ENCODE assay signal across 21 cellular contexts in the genomic region with DNA sequence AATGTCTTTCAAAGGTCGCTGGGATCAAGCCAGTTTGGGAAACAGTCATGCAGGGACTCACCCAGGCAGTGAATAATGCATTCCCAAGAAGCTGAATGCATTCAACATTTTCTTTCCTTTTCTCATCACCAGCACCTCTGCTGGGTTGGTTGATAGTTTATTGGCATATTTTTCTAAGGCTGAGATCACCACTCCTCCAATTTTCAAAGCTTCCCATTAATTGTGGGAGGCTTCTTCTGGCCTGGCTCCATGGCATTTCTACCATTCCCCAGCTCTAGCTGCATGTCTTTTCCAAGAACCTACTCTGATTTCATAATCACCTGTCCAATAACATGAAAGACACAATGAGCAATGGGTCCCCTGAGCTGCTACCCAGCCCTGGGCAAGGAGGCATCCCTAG. TPM values are rescaled to one million over a fixed set of nuclear protein-coding genes. Genes with fewer than 3 reads are reported as not detected.
DNase-seq lines count a peak whose midpoint lies in the region; ATAC-seq, FAIRE-seq and TF ChIP-seq lines count a peak whose summit lies in the region.
"Had no signal": no experiment of that assay in that cellular context is flagged by ENCODE, and none has a peak within 500 bp of the region (broad histone marks: within the 10 kb centered on the region; RNA-seq: fewer than 3 reads in every experiment).

No MANE protein-coding gene starts in this region.

- no peak overlapping the region for H2BK20ac ChIP-seq in IMR-90 (ENCODE audit: low read depth, low read length)

- H3K9ac ChIP-seq in IMR-90 (ENCODE audit: low read depth, low read length): no peak overlapping the region

- TF ChIP-seq EP300 in esophagus muscularis mucosa (IDR thresholded peaks at IDR 0.05): no peak

- no peak overlapping the region for H3K4me3 ChIP-seq in IMR-90 (ENCODE audit: insufficient read depth, low read depth, low read length)
- H3K4me3 ChIP-seq in esophagus muscularis mucosa: no peak overlapping the region
- H3K4me3 ChIP-seq: suprapubic skin had no signal

- no peak overlapping the region for H3K23ac ChIP-seq in IMR-90 (ENCODE audit: low read depth, low read length)

- TF ChIP-seq POLR2A in IMR-90 (IDR thresholded peaks at IDR 0.05; ENCODE audit: low read depth, low read length): no peak
- no peak for TF ChIP-seq POLR2A in esophagus muscularis mucosa (IDR thresholded peaks at IDR 0.05; ENCODE audit: low read depth)

- TF ChIP-seq CTCF in IMR-90 (conservative IDR thresholded peaks at IDR 0.05; ENCODE audit: low read depth, low read length): no peak
- TF ChIP-seq CTCF in esophagus muscularis mucosa (IDR thresholded peaks at IDR 0.05): no peak

- no peaks in the 10 kb centered on the region for H3K79me1 ChIP-seq in IMR-90 (ENCODE audit: low read depth in 1 of 2, low read length in 2 of 2)

- POLR2A ChIA-PET in IMR-90 (lab: Charles Lee; ENCODE audit: unreplicated experiment): no interaction called here

- no peak overlapping the region for H3K18ac ChIP-seq in IMR-90 (ENCODE audit: low read depth, low read length)

- no peak for TF ChIP-seq RAD21 in IMR-90 (IDR thresholded peaks at IDR 0.05; ENCODE audit: low read length)

- H2AK5ac ChIP-seq in IMR-90 (ENCODE audit: low read depth, low read length): no peak overlapping the region

- H3K27ac ChIP-seq in IMR-90 (ENCODE audit: insufficient read depth, low read length): no peak overlapping the region
- H3K27ac ChIP-seq in esophagus muscularis mucosa (replicated peaks in 1 of 4): peak overlapping the region in 3 of 4 donors; percentile 28 to 63 (median 59)
- H3K27ac ChIP-seq: brain microvascular endothelial cell, suprapubic skin had no signal

- H2BK5ac ChIP-seq in IMR-90 (ENCODE audit: low read depth, low read length, poor library complexity, severe bottlenecking): no peak overlapping the region

- H3K27me3 ChIP-seq in IMR-90 (ENCODE audit: control insufficient read depth, insufficient read depth, low read length) (no peaks in the 10 kb centered on the region; the same call in 1 of the 2 replicates), esophagus muscularis mucosa (no peaks in the 10 kb centered on the region)
- H3K27me3 ChIP-seq: brain microvascular endothelial cell, suprapubic skin had no signal

- FAIRE-seq in urothelium cell line (lab: Jason Lieb, UNC): no peak
- FAIRE-seq: colon had no signal

- H2BK15ac ChIP-seq in IMR-90 (ENCODE audit: low read depth, low read length): no peak overlapping the region

- H4K91ac ChIP-seq in IMR-90 (ENCODE audit: insufficient read depth, low read depth, low read length): no peak overlapping the region

- H3K4ac ChIP-seq in IMR-90 (ENCODE audit: low read depth, low read length): no peak overlapping the region

- H3K56ac ChIP-seq in IMR-90 (ENCODE audit: extremely low read depth, insufficient read depth, low read length): no peak overlapping the region

- H4K20me1 ChIP-seq in IMR-90 (ENCODE audit: insufficient read depth, low read length): no peaks in the 10 kb centered on the region

- no peak overlapping the region for H4K5ac ChIP-seq in IMR-90 (ENCODE audit: low read depth, low read length)

- DNase-seq in Daoy (ENCODE audit: low read depth): peak; percentile 1
- DNase-seq in IMR-90: peak; percentile 58
- no peak for DNase-seq in esophagus muscularis mucosa (ENCODE audit: extremely low spot score)
- DNase-seq in sciatic nerve (ENCODE audit: low spot score): no peak
- DNase-seq in urothelium cell line (ENCODE audit: low spot score): no peak
- DNase-seq in NCI-H345 (lab: John Stamatoyannopoulos, UW): no peak
- DNase-seq in activated gamma-delta T cell treated with Interleukin-2 at 50 U/mL for 16 hours: no peak
- DNase-seq: activated CD4-positive, alpha-beta T cell treated with anti-CD3 and anti-CD28 coated beads, Interleukin-2, amount 10 ng/mL, durations not matched to agents 24 days and 14 days; brain microvascular endothelial cell; CD8-positive, alpha-beta T cell; endodermal cell; hypothalamus; islet precursor cell; NCI-H146; NCI-H2171; T-cell had no signal

- CTCF ChIA-PET in IMR-90 (lab: Yijun Ruan, JAX): no interaction called here

- in situ Hi-C loops in IMR-90 (cut with MboI; ENCODE audit: low sequenced_read_pairs): no loop called here

- no TSS peak for BruUV-seq in IMR-90 (replicated peaks; lab: Mats Ljungman, UMichigan)

- H3K14ac ChIP-seq in IMR-90 (replicated peaks; ENCODE audit: low read depth, low read length): no peak overlapping the region

- H3K9me1 ChIP-seq in IMR-90 (ENCODE audit: insufficient read depth, low read length): no peaks in the 10 kb centered on the region

- H3K9me3 ChIP-seq in IMR-90 (ENCODE audit: control insufficient read depth, insufficient read depth, low read length) (0 out of 2 replicates have a peak, but pooled peaks cover 2% of the 10 kb centered on the region), esophagus muscularis mucosa (peaks cover 0 to 4% (median 0%) of the 10 kb centered on the region in 4 donors)
- H3K9me3 ChIP-seq: suprapubic skin had no signal

- intact Hi-C loops in IMR-90 (cut with micrococcal nuclease) (no loop called here), esophagus muscularis mucosa (cut with DNase I) (no loop called here), sciatic nerve (cut with DNase I) (no loop called here)

- H2AK9ac ChIP-seq in IMR-90 (replicated peaks; ENCODE audit: low read depth, low read length, poor library complexity): no peak overlapping the region

- ATAC-seq in IMR-90 (ENCODE audit: low read depth) (no peak), sciatic nerve (peak; percentile 60), GM21528 (IDR thresholded peaks at IDR 0.05; ENCODE audit: low FRiP score, unreplicated experiment) (no peak)
- ATAC-seq: CD8-positive, alpha-beta T cell; T-cell had no signal

- no peak overlapping the region for H3K4me2 ChIP-seq in IMR-90 (ENCODE audit: low read depth, low read length)

- no CpG with 5 or more reads among the region's 1 CpG for WGBS in IMR-90 (ENCODE audit: extremely low coverage in 2 of 2, insufficient read length in 1 of 2), 2 experiments
- 19% methylated on average over 1 of the region's 1 CpG for WGBS in esophagus muscularis mucosa

- H3K36me3 ChIP-seq in IMR-90 (ENCODE audit: control insufficient read depth, insufficient read depth, low read length) (no peaks in the 10 kb centered on the region), esophagus muscularis mucosa (no peaks in the 10 kb centered on the region)
- H3K36me3 ChIP-seq: brain microvascular endothelial cell, suprapubic skin had no signal

- no peak overlapping the region for H4K8ac ChIP-seq in IMR-90 (ENCODE audit: low read depth in 2 of 2, low read length in 2 of 2)

- dilution Hi-C loops in IMR-90 (cut with HindIII; ENCODE audit: low sequenced_read_pairs, unreplicated experiment): no loop called here

- no peak overlapping the region for H2BK120ac ChIP-seq in IMR-90 (ENCODE audit: low read depth, low read length)

- no peak overlapping the region for H2AFZ ChIP-seq in IMR-90 (replicated peaks; ENCODE audit: low read length, poor library complexity)

- H3K4me1 ChIP-seq in IMR-90 (ENCODE audit: control insufficient read depth, insufficient read depth, low read length) (no peaks in the 10 kb centered on the region), esophagus muscularis mucosa (peaks cover 0 to 17% (median 12%) of the 10 kb centered on the region in 4 donors)
- H3K4me1 ChIP-seq: suprapubic skin had no signal

TF ChIP-seq in IMR-90, 13 proteins besides CTCF, POLR2A, EP300 and RAD21:
- TF ChIP-seq MAZ (IDR thresholded peaks at IDR 0.05; ENCODE audit: borderline replicate concordance, low read depth, low read length) (no peak), RFX5 (IDR thresholded peaks at IDR 0.05; ENCODE audit: low read depth, low read length) (no peak), USF2 (IDR thresholded peaks at IDR 0.05; ENCODE audit: low read depth, low read length) (no peak)
TF ChIP-seq in IMR-90: peak in this region for 0.

RNA-seq across cellular contexts. Expression of gene CHRDL1, which starts 35.8 kb away (rescaled TPM):
- total RNA-seq in Daoy (2014; rRNA removed; shearing (Covaris generic)): 0.27 and 1.5 TPM in 2 replicates
- 0.28 and 0.36 TPM in 2 replicates for total RNA-seq in IMR-90 (2012; rRNA removed)
- 0.58 and 0.72 TPM in 2 replicates for polyA plus RNA-seq in IMR-90 (2012; rRNA removed)
- 0.18 and 0.33 TPM in 2 replicates for polyA plus RNA-seq in IMR-90 (2012; cell fraction: cytosol; rRNA removed)
- 0.08 and 0.24 TPM in 2 replicates for polyA plus RNA-seq in IMR-90 (2012; cell fraction: nucleus; rRNA removed; ENCODE audit: low replicate concordance)
- total RNA-seq in esophagus muscularis mucosa: 100 to 1,000 TPM; 202 to 346 (median 222) TPM
- 183 TPM for total RNA-seq in sciatic nerve
- total RNA-seq: activated CD4-positive, alpha-beta T cell treated with anti-CD3 and anti-CD28 coated beads, Interleukin-2, amount 10 ng/mL, durations not matched to agents 24 days and 14 days; CD8-positive, alpha-beta T cell; lung microvascular endothelial cell; OCI-LY7 had no signal

Comparison
In these comparisons a context has a peak if more than half of its experiments do, and no peak if none do; other contexts are left out.
1. DNase-seq: peak in Daoy (single experiment) and IMR-90 (single experiment); none in esophagus muscularis mucosa (single experiment), sciatic nerve (single experiment), urothelium cell line (single experiment), NCI-H345 (single experiment) and activated gamma-delta T cell treated with Interleukin-2 at 50 U/mL for 16 hours (single experiment).
2. RNA of gene CHRDL1, which starts 35.8 kb away (total RNA-seq): 202 to 346 TPM in esophagus muscularis mucosa and 183 TPM in sciatic nerve (single experiment); 0.27 to 1.5 TPM in Daoy and 0.28 to 0.36 TPM in IMR-90; every median in the first group is over 10 times any median in the second.